ENCODE assay signal across 25 cellular contexts in the genomic region with DNA sequence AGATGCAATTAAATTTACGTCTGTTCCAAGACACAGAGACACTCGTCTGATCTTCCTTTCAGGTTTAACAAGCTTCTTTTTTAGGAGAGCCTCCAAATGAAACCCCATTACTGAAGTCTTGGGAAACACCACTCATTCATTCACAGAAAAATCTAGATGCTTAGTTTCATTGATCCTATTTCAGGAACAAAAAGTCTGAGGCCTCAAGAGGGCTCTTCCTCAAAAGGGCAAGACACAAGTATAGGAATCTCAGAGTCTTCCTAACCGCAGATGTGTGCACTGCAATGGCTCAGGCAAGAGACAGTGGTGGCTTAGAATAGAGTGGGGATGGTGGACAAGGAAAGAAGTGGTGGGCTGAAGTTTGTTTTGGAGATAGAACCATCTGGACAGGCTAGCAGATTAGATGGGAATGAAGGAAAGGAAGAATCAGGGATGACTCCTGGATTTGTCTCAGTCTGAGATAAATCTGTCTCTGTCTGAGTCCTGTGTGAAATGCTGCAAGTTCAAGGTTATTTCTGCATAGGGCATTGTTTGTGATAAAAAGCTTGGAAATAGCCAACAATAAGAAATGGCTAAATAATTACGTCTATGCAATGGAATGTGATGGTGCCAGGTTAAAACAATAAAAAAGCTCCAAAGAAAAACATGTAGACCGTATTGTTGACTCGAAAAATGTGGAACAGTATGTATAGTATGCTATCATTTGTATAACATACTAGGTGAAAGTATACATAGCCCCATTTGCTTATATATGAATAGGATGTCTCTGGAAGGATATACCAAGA. TPM values are rescaled to one million over a fixed set of nuclear protein-coding genes. Genes with fewer than 3 reads are reported as not detected.
DNase-seq lines count a peak whose midpoint lies in the region; ATAC-seq, FAIRE-seq and TF ChIP-seq lines count a peak whose summit lies in the region.
"Had no signal": no experiment of that assay in that cellular context is flagged by ENCODE, and none has a peak within 500 bp of the region (broad histone marks: within the 10 kb centered on the region; RNA-seq: fewer than 3 reads in every experiment).

No MANE protein-coding gene starts in this region.

- H3K4me1 ChIP-seq in Loucy (ENCODE audit: insufficient read depth, low read length, poor library complexity, severe bottlenecking) (peaks cover 49% of the 10 kb centered on the region), OCI-LY7 (ENCODE audit: insufficient read depth, low read length, poor library complexity, severe bottlenecking) (peaks cover 60% of the 10 kb centered on the region), H1 (replicated peaks in 1 of 4; ENCODE audit: control insufficient read depth in 3 of 4, insufficient read depth in 4 of 4, low read length in 3 of 4) (peaks cover 0 to 3% (median 0%) of the 10 kb centered on the region in 4 experiments; a peak in 2 of 7 replicates), smooth muscle cell (ENCODE audit: low read depth) (peaks cover 6% of the 10 kb centered on the region)

- H3K4ac ChIP-seq in H1 (replicated peaks; ENCODE audit: insufficient read length, low read depth, low read length): no peak overlapping the region

- H3K9me3 Mint-ChIP-seq in T-cell: no peaks in the 10 kb centered on the region
- H3K9me3 Mint-ChIP-seq: endodermal cell; stimulated activated naive CD8-positive, alpha-beta T cell treated with anti-CD3 and anti-CD28 coated beads, Interleukin-15, amount 100 ng/mL, for 72 hours had no signal

- H3K79me1 ChIP-seq in H1 (ENCODE audit: low read depth, low read length): no peaks in the 10 kb centered on the region

- POLR2A ChIA-PET in OCI-LY7 (lab: Charles Lee) (interaction anchor here (0.7 to 3.2 kb wide), 5 partner anchors 13 to 73 kb away, joined by 3 to 18 read pairs (median 3); no protein-coding TSS in a partner anchor), H1 (lab: Charles Lee; ENCODE audit: partially characterized antibody) (no interaction called here), T-cell (lab: Charles Lee) (no interaction called here)

- H3K27me3 ChIP-seq in Loucy (ENCODE audit: insufficient read depth, low read length, poor library complexity, severe bottlenecking) (no peaks in the 10 kb centered on the region), H1 (replicated peaks in 1 of 4; ENCODE audit: control insufficient read depth in 3 of 4, extremely low read depth in 1 of 4, insufficient read depth in 3 of 4, low read length in 3 of 4) (no peaks in the 10 kb centered on the region), smooth muscle cell (ENCODE audit: low read depth) (no peaks in the 10 kb centered on the region)

- no peak overlapping the region for H2BK5ac ChIP-seq in H1 (ENCODE audit: low read depth, low read length)

- H3K27ac Mint-ChIP-seq in T-cell: no peak overlapping the region
- H3K27ac Mint-ChIP-seq: activated naive CD8-positive, alpha-beta T cell; endodermal cell; nephron progenitor cell; stimulated activated naive CD8-positive, alpha-beta T cell treated with anti-CD3 and anti-CD28 coated beads, Interleukin-15, amount 100 ng/mL, for 72 hours had no signal

- H3K36me3 ChIP-seq in Loucy (ENCODE audit: insufficient read depth, low read length) (no peaks in the 10 kb centered on the region), OCI-LY7 (ENCODE audit: insufficient read depth, low read length) (no peaks in the 10 kb centered on the region; the same call in 1 of the 2 replicates), H1 (ENCODE audit: control insufficient read depth in 2 of 4, insufficient read depth in 4 of 4, low read length in 3 of 4) (no peaks in the 10 kb centered on the region), smooth muscle cell (ENCODE audit: low read depth) (no peaks in the 10 kb centered on the region)
- H3K36me3 ChIP-seq: transverse colon had no signal

- H3K4me1 Mint-ChIP-seq in T-cell: peaks cover 0 to 14% (median 8%) of the 10 kb centered on the region in 3 donors

- no peak for FAIRE-seq in H1 (lab: Jason Lieb, UNC)
- FAIRE-seq: colon, GM12891 had no signal

- H3K4me3 ChIP-seq in Loucy (ENCODE audit: low read length, poor library complexity, severe bottlenecking) (no peak overlapping the region), OCI-LY7 (ENCODE audit: low read depth, low read length, poor library complexity, severe bottlenecking) (no peak overlapping the region), H1 (ENCODE audit: extremely low read depth in 1 of 4, insufficient read depth in 2 of 4, low read depth in 3 of 4, low read length in 4 of 4) (no peak overlapping the region), smooth muscle cell (no peak overlapping the region)
- H3K4me3 ChIP-seq: PC-9, skin epidermis, transverse colon had no signal

- no peak overlapping the region for H2BK20ac ChIP-seq in H1 (ENCODE audit: low read length)

- H3K56ac ChIP-seq in H1 (replicated peaks; ENCODE audit: insufficient read length, low read depth, low read length): no peak overlapping the region

- no peaks in the 10 kb centered on the region for H3K36me3 Mint-ChIP-seq in T-cell
- H3K36me3 Mint-ChIP-seq: activated naive CD8-positive, alpha-beta T cell had no signal

- TF ChIP-seq EP300 in H1 (IDR thresholded peaks at IDR 0.05; ENCODE audit: borderline replicate concordance in 1 of 2, low read depth in 2 of 2, low read length in 2 of 2): no peak

- no peak overlapping the region for H2BK120ac ChIP-seq in H1 (replicated peaks; ENCODE audit: low read depth, low read length)

- 0 out of 2 replicates have a peak, but pooled peaks cover 5% of the 10 kb centered on the region for H3F3A ChIP-seq in Loucy (ENCODE audit: low read depth)
- no peaks in the 10 kb centered on the region for H3F3A ChIP-seq in smooth muscle cell (ENCODE audit: low read depth)

- H3K18ac ChIP-seq in H1 (ENCODE audit: extremely low read depth, low read length): no peak overlapping the region

- no peak overlapping the region for H3K4me2 ChIP-seq in Loucy (ENCODE audit: low read depth, low read length, poor library complexity, severe bottlenecking)
- H3K4me2 ChIP-seq in OCI-LY7 (ENCODE audit: low read length): peak overlapping the region; percentile 53; the same call in 1 of the 2 replicates
- no peak overlapping the region for H3K4me2 ChIP-seq in H1 (ENCODE audit: insufficient read depth in 1 of 2, low read depth in 2 of 2, low read length in 2 of 2)
- H3K4me2 ChIP-seq in smooth muscle cell: no peak overlapping the region
- H3K4me2 ChIP-seq: KMS-11, PC-9 had no signal

- CTCF ChIA-PET in OCI-LY7 (lab: Charles Lee; ENCODE audit: unreplicated experiment) (no interaction called here), H1 (lab: Charles Lee; ENCODE audit: partially characterized antibody) (interaction anchor here (1.0 to 7.7 kb wide), 10 partner anchors 9 to 114 kb away, joined by 3 to 166 read pairs (median 4); a partner anchor contains a TSS), T-cell (lab: Charles Lee) (interaction anchor here (0.5 to 6.2 kb wide), 3 partner anchors 70 to 443 kb away, joined by 3 to 31 read pairs (median 3); no protein-coding TSS in a partner anchor)

- no peaks in the 10 kb centered on the region for H4K20me1 ChIP-seq in Loucy (ENCODE audit: insufficient read depth, low read length, poor library complexity, severe bottlenecking)
- H4K20me1 ChIP-seq in OCI-LY7 (ENCODE audit: insufficient read depth, low read length): no peaks in the 10 kb centered on the region
- H4K20me1 ChIP-seq in H1 (replicated peaks in 1 of 2; ENCODE audit: control insufficient read depth in 1 of 2, insufficient read depth in 2 of 2, low read length in 2 of 2): no peaks in the 10 kb centered on the region
- no peaks in the 10 kb centered on the region for H4K20me1 ChIP-seq in smooth muscle cell (ENCODE audit: low read depth)

- no peak for TF ChIP-seq POLR2A in H1 (IDR thresholded peaks at IDR 0.05; ENCODE audit: control extremely low read depth in 1 of 2, low read depth in 2 of 2, low read length in 2 of 2)

- H3K79me2 ChIP-seq in Loucy (ENCODE audit: insufficient read depth, low read length) (peaks cover 39% of the 10 kb centered on the region), OCI-LY7 (ENCODE audit: insufficient read depth, low read depth, low read length) (no peaks in the 10 kb centered on the region), H1 (ENCODE audit: control insufficient read depth in 1 of 2, insufficient read depth in 2 of 2, low read length in 2 of 2) (no peaks in the 10 kb centered on the region), smooth muscle cell (ENCODE audit: low read depth) (no peaks in the 10 kb centered on the region)

- no peaks in the 10 kb centered on the region; the same call in 1 of the 2 replicates for H3K9me3 ChIP-seq in Loucy (ENCODE audit: insufficient read depth, low read depth, low read length)
- no peaks in the 10 kb centered on the region for H3K9me3 ChIP-seq in OCI-LY7 (ENCODE audit: low read length)
- H3K9me3 ChIP-seq in H1 (ENCODE audit: insufficient read depth in 2 of 2, low read depth in 1 of 2, low read length in 1 of 2): no peaks in the 10 kb centered on the region
- no peaks in the 10 kb centered on the region for H3K9me3 ChIP-seq in smooth muscle cell (replicated peaks; ENCODE audit: low read depth)
- H3K9me3 ChIP-seq: transverse colon had no signal

- H3K23ac ChIP-seq in H1 (ENCODE audit: insufficient read length): no peak overlapping the region

- H3K23me2 ChIP-seq in H1 (ENCODE audit: low read depth, low read length): no peaks in the 10 kb centered on the region

- H2BK15ac ChIP-seq in H1 (ENCODE audit: low read length): no peak overlapping the region

- no peak for ATAC-seq in T-cell (replicated peaks in 1 of 4)
- ATAC-seq: stimulated activated naive CD8-positive, alpha-beta T cell treated with anti-CD3 and anti-CD28 coated beads, Interleukin-15, amount 100 ng/mL, for 72 hours had no signal

- DNase-seq in OCI-LY7 (ENCODE audit: low spot score): no peak
- peak in 1 of 2 experiments; percentile 3 for DNase-seq in H1 (ENCODE audit: low read depth in 1 of 2, low spot score in 2 of 2)
- no peak for DNase-seq in smooth muscle cell (lab: John Stamatoyannopoulos, UW; ENCODE audit: unreplicated experiment)
- no peak for DNase-seq in stimulated activated CD4-positive, alpha-beta T cell treated with anti-CD3 and anti-CD28 coated beads, Interleukin-4, amount 100 ng/mL, for 1 hour
- no peak for DNase-seq in T-cell
- no peak for DNase-seq in NCI-H1436 treated with DMSO at 0.1 percent for 48 hours (lab: John Stamatoyannopoulos, UW)
- DNase-seq: activated CD4-positive, CD25-positive, alpha-beta regulatory T cell treated with anti-CD3 and anti-CD28 coated beads, Interleukin-2, amount 50 U/mL, for 72 hours; DMS79; endodermal cell; midbrain; NCI-H1105 treated with DMSO at 0.1 percent for 48 hours; NCI-H524 treated with DMSO at 0.1 percent for 48 hours; nephron progenitor cell; PC-9; posterior cingulate gyrus; SHP77 treated with DMSO at 0.1 percent for 48 hours; stimulated activated naive CD8-positive, alpha-beta T cell treated with anti-CD3 and anti-CD28 coated beads, Interleukin-15, amount 100 ng/mL, for 72 hours; transverse colon had no signal

- H3K27ac ChIP-seq in OCI-LY7 (ENCODE audit: low read depth, low read length, poor library complexity, severe bottlenecking) (no peak overlapping the region), H1 (ENCODE audit: low read depth, low read length) (no peak overlapping the region), smooth muscle cell (ENCODE audit: low read depth) (peak overlapping the region; percentile 61)
- H3K27ac ChIP-seq: KMS-11, PC-9, skin epidermis, transverse colon had no signal

- TF ChIP-seq RAD21 in H1 (IDR thresholded peaks at IDR 0.05 in 1 of 2, conservative IDR thresholded peaks at IDR 0.05 in 1 of 2; ENCODE audit: low read depth in 2 of 2, low read length in 2 of 2): no peak

- H4K8ac ChIP-seq in H1 (ENCODE audit: extremely low read depth, insufficient read depth, low read length): no peak overlapping the region

- H3K27me3 Mint-ChIP-seq in T-cell: peaks cover 7 to 11% of the 10 kb centered on the region in 2 donors

- TF ChIP-seq CTCF in Loucy (conservative IDR thresholded peaks at IDR 0.05; ENCODE audit: low read length) (no peak), OCI-LY7 (conservative IDR thresholded peaks at IDR 0.05; ENCODE audit: low read length) (no peak), H1 (IDR thresholded peaks at IDR 0.05; ENCODE audit: control extremely low read depth in 1 of 3, insufficient read depth in 1 of 3, low read depth in 1 of 3, low read length in 3 of 3) (no peak), smooth muscle cell (IDR thresholded peaks at IDR 0.05; ENCODE audit: borderline replicate concordance, insufficient read depth, poor library complexity, severe bottlenecking) (no peak)

- intact Hi-C loops in OCI-LY7 (cut with micrococcal nuclease; ENCODE audit: unreplicated experiment): no loop called here

- no TSS peak for BruUV-seq in OCI-LY7 (replicated peaks; lab: Mats Ljungman, UMichigan)

- 83% methylated on average over 6 of the region's 6 CpGs; no CpG with 5 or more reads in 1 of the 2 experiments for WGBS in H1 (ENCODE audit: extremely low coverage in 1 of 2, insufficient coverage in 1 of 2, insufficient read length in 1 of 2, insufficient replicate concordance in 2 of 2, low coverage in 1 of 2, low lambda C conversion rate in 2 of 2, missing lambda C conversion rate in 1 of 2), 2 experiments
- 61% methylated on average over 6 of the region's 6 CpGs for WGBS in smooth muscle cell (ENCODE audit: low lambda C conversion rate)

- no peak overlapping the region for H4K91ac ChIP-seq in H1 (replicated peaks; ENCODE audit: insufficient read length, low read length)

- H3K9ac ChIP-seq in Loucy (ENCODE audit: low read depth, low read length, poor library complexity, severe bottlenecking) (peak overlapping the region; percentile 59), H1 (replicated peaks in 1 of 4; ENCODE audit: extremely low read depth in 1 of 4, low read depth in 3 of 4, low read length in 3 of 4) (no peak overlapping the region), smooth muscle cell (ENCODE audit: low read depth) (no peak overlapping the region)
- H3K9ac ChIP-seq: KMS-11 had no signal

- no peak overlapping the region for H3K4me3 Mint-ChIP-seq in T-cell
- H3K4me3 Mint-ChIP-seq: activated naive CD8-positive, alpha-beta T cell; endodermal cell; nephron progenitor cell; stimulated activated naive CD8-positive, alpha-beta T cell treated with anti-CD3 and anti-CD28 coated beads, Interleukin-15, amount 100 ng/mL, for 72 hours had no signal

- no peak overlapping the region for H3K14ac ChIP-seq in H1 (ENCODE audit: insufficient read length)

- H2AK5ac ChIP-seq in H1 (ENCODE audit: low read depth, low read length): no peak overlapping the region

- no peaks in the 10 kb centered on the region for H3K9me2 ChIP-seq in Loucy (replicated peaks; ENCODE audit: low read depth, low read length)
- H3K9me2 ChIP-seq in OCI-LY7 (ENCODE audit: insufficient read depth, low read length): no peaks in the 10 kb centered on the region

- H2BK12ac ChIP-seq in H1 (ENCODE audit: low read depth, low read length): no peak overlapping the region

- no peak overlapping the region for H2AFZ ChIP-seq in Loucy (ENCODE audit: low read length)
- peak overlapping the region; percentile 22; the same call in 1 of the 2 replicates for H2AFZ ChIP-seq in OCI-LY7 (ENCODE audit: low read length)
- H2AFZ ChIP-seq in H1 (ENCODE audit: low read length): 0 out of 2 replicates have a peak overlapping the region, but pooled peaks have one; percentile 56
- H2AFZ ChIP-seq in smooth muscle cell (ENCODE audit: low read depth): no peak overlapping the region
- H2AFZ ChIP-seq: PC-9 had no signal

- no peak overlapping the region for H4K5ac ChIP-seq in H1 (ENCODE audit: insufficient read length, low read depth, low read length)

RNA-seq across cellular contexts. Expression of a gene that starts 8.9 kb away (rescaled TPM):
- not detected in 2 replicates for total RNA-seq in OCI-LY7 (2014; rRNA removed; shearing (Covaris generic))
- not detected in 2 replicates for total RNA-seq in OCI-LY7 (2022)
- total RNA-seq in H1 (2021; fragmentation: NEBNext Ultra II Directional; extraction: Animal tissue kit (Norgen Biotek cat#: 25700)): not detected in 2 replicates
- polyA plus RNA-seq in H1 (2011; rRNA removed): 0.03 TPM in 1 of 2 replicates, not detected in the other
- polyA plus RNA-seq in H1 (2011; cell fraction: cytosol; rRNA removed): not detected
- not detected for polyA plus RNA-seq in H1 (2011; cell fraction: nucleus; rRNA removed)
- polyA plus RNA-seq in H1 (2012, experiment 1 of 2): not detected in 4 replicates
- not detected for polyA plus RNA-seq in H1 (2012, experiment 2 of 2)
- polyA plus RNA-seq in H1 (2013, experiment 1 of 2): not detected
- polyA plus RNA-seq in H1 (2013, experiment 2 of 2): not detected
- polyA minus RNA-seq in H1 (2011; rRNA and poly(A)+ RNA removed): not detected in 2 replicates
- not detected for polyA minus RNA-seq in H1 (2011; cell fraction: cytosol; rRNA and poly(A)+ RNA removed)
- not detected for polyA minus RNA-seq in H1 (2011; cell fraction: nucleus; rRNA and poly(A)+ RNA removed)
- not detected in 2 replicates for total RNA-seq in smooth muscle cell
- polyA plus RNA-seq in smooth muscle cell: not detected in 2 replicates
- under 1 TPM in 2 of 5 donors, not detected in 3; 0.13 to 0.20 TPM for total RNA-seq in T-cell
- total RNA-seq: activated CD8-positive, alpha-beta memory T cell treated with anti-CD3 and anti-CD28 coated beads for 36 hours had no signal

RNA-seq across cellular contexts. Expression of a gene that starts 20.4 kb away (rescaled TPM):
- total RNA-seq in OCI-LY7 (2014; rRNA removed; shearing (Covaris generic)): 5.0 and 6.4 TPM in 2 replicates
- total RNA-seq in OCI-LY7 (2022) (9.9 and 10.0 TPM in 2 replicates), smooth muscle cell (not detected in 2 replicates), T-cell (1 to 10 TPM in 2 of 5 donors, under 1 TPM in 2, not detected in 1; 0.28 to 1.6 (median 1.2) TPM)
- not detected in 2 replicates for total RNA-seq in H1 (2021; fragmentation: NEBNext Ultra II Directional; extraction: Animal tissue kit (Norgen Biotek cat#: 25700))
- polyA plus RNA-seq in H1 (2011; rRNA removed) (not detected in 2 replicates), smooth muscle cell (not detected in 2 replicates)
- polyA plus RNA-seq in H1 (2011; cell fraction: cytosol; rRNA removed): not detected
- not detected for polyA plus RNA-seq in H1 (2011; cell fraction: nucleus; rRNA removed)
- not detected in 4 replicates for polyA plus RNA-seq in H1 (2012, experiment 1 of 2)
- polyA plus RNA-seq in H1 (2012, experiment 2 of 2): not detected
- not detected for polyA plus RNA-seq in H1 (2013, experiment 1 of 2)
- polyA plus RNA-seq in H1 (2013, experiment 2 of 2): not detected
- not detected in 2 replicates for polyA minus RNA-seq in H1 (2011; rRNA and poly(A)+ RNA removed)
- polyA minus RNA-seq in H1 (2011; cell fraction: cytosol; rRNA and poly(A)+ RNA removed): not detected
- not detected for polyA minus RNA-seq in H1 (2011; cell fraction: nucleus; rRNA and poly(A)+ RNA removed)
- total RNA-seq: activated CD8-positive, alpha-beta memory T cell treated with anti-CD3 and anti-CD28 coated beads for 36 hours; endodermal cell; PC-9 had no signal

RNA-seq across cellular contexts. Expression of a gene that starts 29.4 kb away (rescaled TPM):
- total RNA-seq in OCI-LY7 (2014; rRNA removed; shearing (Covaris generic)): not detected in 2 replicates
- total RNA-seq in OCI-LY7 (2022): not detected in 2 replicates
- not detected in 2 replicates for total RNA-seq in H1 (2021; fragmentation: NEBNext Ultra II Directional; extraction: Animal tissue kit (Norgen Biotek cat#: 25700))
- 0.05 and 0.06 TPM in 2 replicates for polyA plus RNA-seq in H1 (2011; rRNA removed)
- 0.04 TPM for polyA plus RNA-seq in H1 (2011; cell fraction: cytosol; rRNA removed)
- 0.06 TPM for polyA plus RNA-seq in H1 (2011; cell fraction: nucleus; rRNA removed)
- polyA plus RNA-seq in H1 (2012, experiment 1 of 2): not detected in 4 replicates
- 0.07 TPM for polyA plus RNA-seq in H1 (2012, experiment 2 of 2)
- not detected for polyA plus RNA-seq in H1 (2013, experiment 1 of 2)
- not detected for polyA plus RNA-seq in H1 (2013, experiment 2 of 2)
- 0.17 TPM in 1 of 2 replicates, not detected in the other for polyA minus RNA-seq in H1 (2011; rRNA and poly(A)+ RNA removed)
- polyA minus RNA-seq in H1 (2011; cell fraction: cytosol; rRNA and poly(A)+ RNA removed): not detected
- polyA minus RNA-seq in H1 (2011; cell fraction: nucleus; rRNA and poly(A)+ RNA removed): not detected
- total RNA-seq in smooth muscle cell: 8.0 and 13.0 TPM in 2 replicates
- polyA plus RNA-seq in smooth muscle cell: 11.5 and 13.6 TPM in 2 replicates
- under 1 TPM in 2 of 5 donors, not detected in 3; 0.15 to 0.22 TPM for total RNA-seq in T-cell
- total RNA-seq: activated CD8-positive, alpha-beta memory T cell treated with anti-CD3 and anti-CD28 coated beads for 36 hours; endodermal cell; PC-9 had no signal

Comparison
In these comparisons a context has a peak if more than half of its experiments do, and no peak if none do; other contexts are left out.
1. H2AFZ ChIP-seq: peak in OCI-LY7 (single experiment) and H1 (single experiment); none in Loucy (single experiment) and smooth muscle cell (single experiment).